ENCODE assay signal across 8 cellular contexts in the genomic region with DNA sequence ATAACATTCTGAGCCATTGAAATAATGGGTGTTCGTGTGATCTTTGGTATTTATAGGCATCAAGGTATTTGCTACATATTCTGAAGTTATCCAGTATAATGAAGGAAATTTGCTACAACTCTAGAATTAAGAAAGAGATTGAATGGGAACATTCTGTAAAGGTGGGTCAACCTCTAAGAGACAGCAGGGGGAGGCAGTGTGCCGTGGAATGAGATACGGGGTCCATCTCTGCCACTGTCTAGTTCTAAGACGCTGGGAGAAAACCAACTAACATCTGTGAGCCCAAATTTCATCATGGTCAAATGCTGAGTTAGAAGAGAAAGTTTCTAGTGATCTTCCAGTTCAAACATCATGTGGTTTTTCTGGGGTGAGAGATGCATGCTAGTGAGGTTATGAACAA.
DNase-seq lines count a peak whose midpoint lies in the region; ATAC-seq, FAIRE-seq and TF ChIP-seq lines count a peak whose summit lies in the region.

No MANE protein-coding gene starts in this region.

- H3K27me3 ChIP-seq in NT2/D1 (ENCODE audit: insufficient read depth, insufficient read length) = no peaks in the 10 kb centered on the region
- peaks cover 0 to 8% (median 0%) of the 10 kb centered on the region in 7 donors for H3K27me3 ChIP-seq in heart right ventricle

- no peak overlapping the region for H3K4me3 Mint-ChIP-seq in osteocyte (ENCODE audit: unreplicated experiment)

- FAIRE-seq in urothelium cell line (lab: Jason Lieb, UNC) = no peak

- H3K36me3 Mint-ChIP-seq in osteocyte (ENCODE audit: unreplicated experiment) = no peaks in the 10 kb centered on the region

- H3K4me1 ChIP-seq in NT2/D1 (ENCODE audit: insufficient read depth, insufficient read length) (no peaks in the 10 kb centered on the region), heart right ventricle (no peaks in the 10 kb centered on the region)

- intact Hi-C loops in heart right ventricle (cut with DNase I) = loop anchor here in 4 of 10 donors (5.0 to 10.0 kb wide), 3 partner anchors 349 to 1019 kb away; no protein-coding TSS in a partner anchor

- H3K4me3 ChIP-seq in NT2/D1 (ENCODE audit: insufficient read length, low read depth) = no peak overlapping the region
- no peak overlapping the region for H3K4me3 ChIP-seq in heart right ventricle

- no peaks in the 10 kb centered on the region for H3K27me3 Mint-ChIP-seq in osteocyte (ENCODE audit: unreplicated experiment)

- H3K27ac Mint-ChIP-seq in osteocyte (ENCODE audit: unreplicated experiment) = no peak overlapping the region

- H3K9ac ChIP-seq in NT2/D1 (ENCODE audit: insufficient read length, low read depth) = no peak overlapping the region

- peaks cover 8% of the 10 kb centered on the region for H3K9me3 Mint-ChIP-seq in osteocyte (ENCODE audit: unreplicated experiment)

- TF ChIP-seq CTCF in heart right ventricle (IDR thresholded peaks at IDR 0.05) (peak in 8 of 9 donors; percentile 18 to 61 (median 52)), osteocyte (IDR thresholded peaks at IDR 0.05) (no peak)

- H3K36me3 ChIP-seq in NT2/D1 (ENCODE audit: insufficient read depth, insufficient read length, low read length) (no peaks in the 10 kb centered on the region), heart right ventricle (no peaks in the 10 kb centered on the region)

- ATAC-seq in HG02943 (IDR thresholded peaks at IDR 0.05; ENCODE audit: low read depth, unreplicated experiment) (peak; percentile 99), heart right ventricle (peak in 6 of 8 donors; percentile 45 to 81 (median 74))

- no peak overlapping the region for H3K27ac ChIP-seq in heart right ventricle

- no peaks in the 10 kb centered on the region for H3K9me3 ChIP-seq in NT2/D1 (ENCODE audit: insufficient read depth, low read length)
- H3K9me3 ChIP-seq in heart right ventricle = peaks cover 0 to 17% (median 0%) of the 10 kb centered on the region in 11 donors

- DNase-seq in SIG-M5 treated with dmso at 0.1 percent for 504 hours (lab: John Stamatoyannopoulos, UW; ENCODE audit: unreplicated experiment) (peak; percentile 1), SIG-M5 (lab: John Stamatoyannopoulos, UW) (no peak), NT2/D1 (ENCODE audit: low read depth, low spot score) (peak; percentile 22), heart right ventricle (peak in 1 of 2 donors; percentile 30), urothelium cell line (ENCODE audit: low spot score) (peak; percentile 26), osteocyte (ENCODE audit: extremely low spot score, unreplicated experiment) (no peak), LoVo (ENCODE audit: low spot score) (no peak)

- WGBS in heart right ventricle, 2 donors = 6 to 10% methylated on average over 4 of the region's 4 CpGs

- H3K4me1 Mint-ChIP-seq in osteocyte (ENCODE audit: unreplicated experiment) = no peaks in the 10 kb centered on the region

Comparison
In these comparisons a context has a peak if more than half of its experiments do, and no peak if none do; other contexts are left out.
1. DNase-seq: peak in SIG-M5 treated with dmso at 0.1 percent for 504 hours (single experiment), NT2/D1 (single experiment) and urothelium cell line (single experiment); none in SIG-M5 (single experiment), osteocyte (single experiment) and LoVo (single experiment).